Comparison of ENCODE assay signal across 20 cellular contexts in genomic region chr20:23347791-23348190, GRCh38. TPM values are rescaled to one million over a fixed set of nuclear protein-coding genes. Genes with fewer than 3 reads are reported as not detected.
DNase-seq lines count a peak whose midpoint lies in the region; ATAC-seq and TF ChIP-seq lines count a peak whose summit lies in the region.
"Had no signal": no experiment of that assay in that cellular context is flagged by ENCODE, and none has a peak within 500 bp of the region (broad histone marks: within the 10 kb centered on the region; RNA-seq: fewer than 3 reads in every experiment).

No MANE protein-coding gene starts in this region.

- no peaks in the 10 kb centered on the region for H3K36me3 ChIP-seq in testis (ENCODE audit: low read depth, missing control alignments)

- no peak overlapping the region for H3K27ac ChIP-seq in CD4-positive, alpha-beta T cell (ENCODE audit: low read depth, low read length)
- H3K27ac ChIP-seq in testis, result no peak overlapping the region
- H3K27ac ChIP-seq: 22Rv1 had no signal

- in situ Hi-C loops in GM13976 (cut with MboI; ENCODE audit: low sequenced_read_pairs, unreplicated experiment), result loop anchor here (25.0 kb wide), 1 partner anchor 660 kb away; no protein-coding TSS in a partner anchor

- H3K36me3 Mint-ChIP-seq in CD4-positive, alpha-beta T cell (ENCODE audit: low read depth), result peaks cover 14% of the 10 kb centered on the region
- peaks cover 2% of the 10 kb centered on the region for H3K36me3 Mint-ChIP-seq in T-helper 17 cell (ENCODE audit: low read depth)
- no peaks in the 10 kb centered on the region for H3K36me3 Mint-ChIP-seq in naive thymus-derived CD8-positive, alpha-beta T cell
- H3K36me3 Mint-ChIP-seq: CD14-positive monocyte had no signal

- CTCF ChIA-PET in CD4-positive, alpha-beta T cell (lab: Charles Lee), result no interaction called here

- H3K9me3 ChIP-seq in CD4-positive, alpha-beta T cell (ENCODE audit: control insufficient read depth, low read length), result no peaks in the 10 kb centered on the region
- H3K9me3 ChIP-seq in T-helper 17 cell (ENCODE audit: control insufficient read depth, low read length, poor library complexity, severe bottlenecking) (no peaks in the 10 kb centered on the region), testis (no peaks in the 10 kb centered on the region)

- H3K9me3 Mint-ChIP-seq in CD4-positive, alpha-beta T cell, result no peaks in the 10 kb centered on the region
- no peaks in the 10 kb centered on the region for H3K9me3 Mint-ChIP-seq in naive thymus-derived CD8-positive, alpha-beta T cell

- TF ChIP-seq POLR2A in testis (IDR thresholded peaks at IDR 0.05), result no peak

- peaks cover 10% of the 10 kb centered on the region for H3K4me1 ChIP-seq in testis

- no peak overlapping the region for H3K4me3 ChIP-seq in testis

- H3K27me3 Mint-ChIP-seq in CD4-positive, alpha-beta T cell, result no peaks in the 10 kb centered on the region
- H3K27me3 Mint-ChIP-seq in T-helper 17 cell, result no peaks in the 10 kb centered on the region
- H3K27me3 Mint-ChIP-seq in naive thymus-derived CD8-positive, alpha-beta T cell, result no peaks in the 10 kb centered on the region

- H3K27ac Mint-ChIP-seq in CD4-positive, alpha-beta T cell, result peak overlapping the region; percentile 35
- H3K27ac Mint-ChIP-seq in T-helper 17 cell, result peak overlapping the region; percentile 100
- peak overlapping the region; percentile 6 to 100 (median 82) for H3K27ac Mint-ChIP-seq in naive thymus-derived CD8-positive, alpha-beta T cell

- TF ChIP-seq CTCF in CD4-positive, alpha-beta T cell (IDR thresholded peaks at IDR 0.05), result no peak
- TF ChIP-seq CTCF in testis (IDR thresholded peaks at IDR 0.05) (no peak), GM13976 (IDR thresholded peaks at IDR 0.05; ENCODE audit: borderline replicate concordance, control extremely low read depth, extremely low read depth, insufficient read depth, missing control alignments) (no peak)

- H3K27me3 ChIP-seq in CD4-positive, alpha-beta T cell (ENCODE audit: control insufficient read depth, insufficient read depth, low read length), result no peaks in the 10 kb centered on the region
- no peaks in the 10 kb centered on the region for H3K27me3 ChIP-seq in testis

- ATAC-seq in CD4-positive, alpha-beta T cell (ENCODE audit: poor library complexity), result no peak
- ATAC-seq in T-helper 17 cell, result no peak
- no peak for ATAC-seq in naive thymus-derived CD8-positive, alpha-beta T cell
- ATAC-seq: PC-3 had no signal

- H3K4me3 Mint-ChIP-seq in CD4-positive, alpha-beta T cell, result peak overlapping the region; percentile 71
- H3K4me3 Mint-ChIP-seq in T-helper 17 cell, result no peak overlapping the region
- H3K4me3 Mint-ChIP-seq in naive thymus-derived CD8-positive, alpha-beta T cell, result no peak overlapping the region
- H3K4me3 Mint-ChIP-seq: CD14-positive monocyte had no signal

- POLR2A ChIA-PET in CD4-positive, alpha-beta T cell (lab: Charles Lee), result no interaction called here
- POLR2A ChIA-PET in naive thymus-derived CD8-positive, alpha-beta T cell (lab: Charles Lee), result no interaction called here

- WGBS in testis, 2 donors, result 93 to 97% methylated on average over 6 of the region's 6 CpGs

- H3K4me1 Mint-ChIP-seq in CD4-positive, alpha-beta T cell (ENCODE audit: low read depth), result peaks cover 28% of the 10 kb centered on the region
- peaks cover 18% of the 10 kb centered on the region for H3K4me1 Mint-ChIP-seq in T-helper 17 cell
- peaks cover 15 to 30% (median 24%) of the 10 kb centered on the region in 4 donors for H3K4me1 Mint-ChIP-seq in naive thymus-derived CD8-positive, alpha-beta T cell

- peak; percentile 40 for DNase-seq in SIG-M5 treated with dmso at 0.1 percent for 504 hours (lab: John Stamatoyannopoulos, UW; ENCODE audit: unreplicated experiment)
- DNase-seq in SIG-M5 (lab: John Stamatoyannopoulos, UW), result no peak
- DNase-seq in CD4-positive, alpha-beta T cell, result no peak
- DNase-seq in T-helper 17 cell, result no peak
- no peak for DNase-seq in naive thymus-derived CD8-positive, alpha-beta T cell
- no peak for DNase-seq in NCI-H510A treated with DMSO at 0.1 percent for 48 hours (lab: John Stamatoyannopoulos, UW)
- no peak for DNase-seq in testis
- DNase-seq in GM13976 (ENCODE audit: low spot score), result no peak
- DNase-seq: AML-193, DMS53, GOT3, NCI-H1417, NCI-H187, NCI-H226, NCI-H524 treated with DMSO at 0.1 percent for 48 hours, PC-3, RPMI8226, SHP77 treated with DMSO at 0.1 percent for 48 hours had no signal

- intact Hi-C loops in CD4-positive, alpha-beta T cell (cut with DNase I, micrococcal nuclease), result loop anchor here in 1 of 2 experiments (2.0 kb wide), 2 partner anchors 21 to 261 kb away; no protein-coding TSS in a partner anchor
- intact Hi-C loops in testis (cut with DNase I; ENCODE audit: low total_unique reads), result no loop called here

RNA-seq across cellular contexts. Expression of gene NXT1, which starts 2.8 kb away (rescaled TPM):
- total RNA-seq in CD4-positive, alpha-beta T cell, result 10 to 100 TPM; 55.4 to 57.1 TPM
- 10 to 100 TPM; 77.5 to 77.6 TPM for total RNA-seq in T-helper 17 cell
- total RNA-seq in naive thymus-derived CD8-positive, alpha-beta T cell, result 10 to 100 TPM; 20.5 to 21.8 TPM
- 10 to 100 TPM; 60.3 to 65.1 (median 60.3) TPM for polyA plus RNA-seq in naive thymus-derived CD8-positive, alpha-beta T cell
- 10 to 100 TPM; 40.3 to 48.0 TPM for total RNA-seq in testis
- 26.3 TPM for polyA plus RNA-seq in testis (ENCODE audit: insufficient read depth, low read depth, low replicate concordance)

RNA-seq across cellular contexts. Expression of gene GZF1, which starts 14.2 kb away (rescaled TPM):
- total RNA-seq in CD4-positive, alpha-beta T cell, result 10 to 100 TPM; 38.1 to 43.6 TPM
- 10 to 100 TPM; 27.7 to 28.5 TPM for total RNA-seq in T-helper 17 cell
- total RNA-seq in naive thymus-derived CD8-positive, alpha-beta T cell, result 10 to 100 TPM; 11.1 to 13.7 TPM
- polyA plus RNA-seq in naive thymus-derived CD8-positive, alpha-beta T cell, result 1 to 10 TPM; 1.9 to 3.7 (median 2.2) TPM
- 10 to 100 TPM; 46.1 to 47.4 TPM for total RNA-seq in testis
- polyA plus RNA-seq in testis (ENCODE audit: insufficient read depth, low read depth, low replicate concordance), result 32.4 TPM

Comparison
In these comparisons a context has a peak if more than half of its experiments do, and no peak if none do; other contexts are left out.
1. H3K27ac Mint-ChIP-seq: peak in every context shown above with its lines; median percentile 100 in T-helper 17 cell; 82 in naive thymus-derived CD8-positive, alpha-beta T cell; 35 in CD4-positive, alpha-beta T cell.